ENCODE assay signal across 17 cellular contexts in genomic region chr17:61382796-61383688, GRCh38.
"Had no signal": no experiment of that assay in that cellular context is flagged by ENCODE, and none has a peak within 500 bp of the region (broad histone marks: within the 10 kb centered on the region; RNA-seq: fewer than 3 reads in every experiment).

No MANE protein-coding gene starts in this region.

- H3K4me3 ChIP-seq: left lung, neural progenitor cell, upper lobe of left lung had no signal

- H3K36me3 ChIP-seq: left lung, neural progenitor cell, upper lobe of left lung had no signal

- H3K36me3 Mint-ChIP-seq: brain had no signal

- DNase-seq: activated CD4-positive, CD25-positive, alpha-beta regulatory T cell; amniotic stem cell; cerebellar nuclear complex; endodermal cell; glutamatergic neuron; small intestine; T-helper 17 cell had no signal

- H3K4me1 ChIP-seq: left lung had no signal

- H3K27ac Mint-ChIP-seq: activated naive CD4-positive, alpha-beta T cell treated with anti-CD3 and anti-CD28 coated beads, Interleukin-2, amount 50 U/mL, for 24 hours; activated T-helper 2 cell treated with anti-CD3 and anti-CD28 coated beads, Interferon-gamma antibody, Interleukin-2, Interleukin-4, amounts not matched to agents 10 μg/mL and 5 μg/mL and 100 μg/mL, durations not matched to agents 14 hours and 24 hours and 36 hours; brain; dendritic cell treated with granulocyte-macrophage colony-stimulating factor and Interleukin-4, amounts not matched to agents 40 ng/mL and 50 ng/mL, for 4 days; endodermal cell; neural progenitor cell; stimulated activated memory B cell treated with anti-CD40 and anti-IgM and Interleukin-4, amounts not matched to agents 10 μg/mL and 1 μg/mL and 100 μg/mL, for 72 hours; T-helper 17 cell had no signal

- ATAC-seq: esophagus mucosa; left lung; stimulated activated memory B cell treated with anti-CD40 and anti-IgM and Interleukin-4, amounts not matched to agents 10 μg/mL and 1 μg/mL and 100 μg/mL, for 72 hours; T-helper 17 cell had no signal

- H3K4me3 Mint-ChIP-seq: activated naive CD4-positive, alpha-beta T cell treated with anti-CD3 and anti-CD28 coated beads, Interleukin-2, amount 50 U/mL, for 24 hours; brain; dendritic cell treated with granulocyte-macrophage colony-stimulating factor and Interleukin-4, amounts not matched to agents 40 ng/mL and 50 ng/mL, for 4 days; endodermal cell; neural progenitor cell; stimulated activated memory B cell treated with anti-CD40 and anti-IgM and Interleukin-4, amounts not matched to agents 10 μg/mL and 1 μg/mL and 100 μg/mL, for 72 hours; T-helper 17 cell had no signal

- FAIRE-seq: islet of Langerhans, small intestine had no signal

- H3K9ac ChIP-seq: neural progenitor cell had no signal

- H3K27me3 ChIP-seq: left lung, neural progenitor cell, upper lobe of left lung had no signal

- H3K27me3 Mint-ChIP-seq: activated naive CD4-positive, alpha-beta T cell treated with anti-CD3 and anti-CD28 coated beads, Interleukin-2, amount 50 U/mL, for 24 hours; dendritic cell treated with granulocyte-macrophage colony-stimulating factor and Interleukin-4, amounts not matched to agents 40 ng/mL and 50 ng/mL, for 4 days; stimulated activated memory B cell treated with anti-CD40 and anti-IgM and Interleukin-4, amounts not matched to agents 10 μg/mL and 1 μg/mL and 100 μg/mL, for 72 hours; T-helper 17 cell had no signal

- H3K9me3 ChIP-seq: left lung, upper lobe of left lung had no signal

- H2AFZ ChIP-seq: neural progenitor cell had no signal

- H3K4me1 Mint-ChIP-seq: activated naive CD4-positive, alpha-beta T cell treated with anti-CD3 and anti-CD28 coated beads, Interleukin-2, amount 50 U/mL, for 24 hours; stimulated activated memory B cell treated with anti-CD40 and anti-IgM and Interleukin-4, amounts not matched to agents 10 μg/mL and 1 μg/mL and 100 μg/mL, for 72 hours had no signal

- H3K4me2 ChIP-seq: neural progenitor cell had no signal

- H3K9me3 Mint-ChIP-seq: activated naive CD4-positive, alpha-beta T cell treated with anti-CD3 and anti-CD28 coated beads, Interleukin-2, amount 50 U/mL, for 24 hours; activated T-helper 2 cell treated with anti-CD3 and anti-CD28 coated beads, Interferon-gamma antibody, Interleukin-2, Interleukin-4, amounts not matched to agents 10 μg/mL and 5 μg/mL and 100 μg/mL, durations not matched to agents 14 hours and 24 hours and 36 hours; dendritic cell treated with granulocyte-macrophage colony-stimulating factor and Interleukin-4, amounts not matched to agents 40 ng/mL and 50 ng/mL, for 4 days; endodermal cell; neural progenitor cell; stimulated activated memory B cell treated with anti-CD40 and anti-IgM and Interleukin-4, amounts not matched to agents 10 μg/mL and 1 μg/mL and 100 μg/mL, for 72 hours had no signal

- H3K27ac ChIP-seq: left lung, neural progenitor cell had no signal
